ENCODE assay signal across 8 cellular contexts in the genomic region with DNA sequence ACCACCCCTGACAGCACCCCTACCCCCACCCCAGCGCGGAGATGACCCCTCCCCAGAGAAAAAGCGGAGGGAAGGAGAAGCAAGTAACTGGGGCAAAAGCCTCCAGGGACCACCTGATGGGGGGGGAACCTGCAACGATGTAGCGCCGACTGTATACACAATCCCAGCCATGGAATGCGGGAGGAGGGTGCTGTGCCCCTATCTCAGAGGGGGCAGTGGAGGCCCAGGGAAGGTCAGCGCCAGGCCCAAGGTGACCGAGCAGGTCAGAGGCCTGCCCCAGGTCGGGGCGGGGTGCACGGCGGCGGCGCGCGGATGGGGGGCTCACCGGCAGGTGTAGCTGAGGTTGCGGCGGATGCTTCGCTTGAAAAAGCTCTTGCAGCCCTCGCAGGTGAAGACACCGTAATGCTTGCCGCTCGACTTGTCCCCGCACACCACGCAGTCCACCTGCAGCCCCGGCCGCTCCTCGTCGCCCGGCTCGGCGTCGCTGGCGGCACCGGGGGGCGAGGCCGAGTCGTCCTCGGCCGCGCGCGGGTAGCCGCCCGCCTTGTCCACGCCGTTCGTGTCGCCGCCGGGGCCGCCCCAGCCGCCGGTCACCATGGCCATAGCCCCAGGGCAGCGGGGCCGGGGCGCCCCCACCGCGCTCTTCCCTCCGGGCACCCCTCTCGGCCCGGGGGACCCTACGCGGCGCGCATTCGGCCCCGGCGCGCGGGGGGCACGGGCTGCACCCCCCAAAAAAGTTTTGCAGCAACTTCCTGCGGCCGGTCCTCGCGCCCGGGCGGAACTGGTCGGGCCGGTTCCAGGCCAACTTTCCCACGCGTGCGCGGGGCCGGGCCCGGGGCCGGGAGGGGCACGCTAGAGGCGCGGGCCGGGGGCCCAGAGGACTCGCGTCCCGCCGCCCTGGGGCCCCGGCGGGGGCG. TPM values are rescaled to one million over a fixed set of nuclear protein-coding genes. Genes with fewer than 3 reads are reported as not detected.
A peak's percentile ranks its signal among the peaks of the same experiment; 100 is the strongest.
DNase-seq lines count a peak whose midpoint lies in the region; ATAC-seq, FAIRE-seq and TF ChIP-seq lines count a peak whose summit lies in the region.

No MANE protein-coding gene starts in this region.

- no peak overlapping the region for H3K18ac ChIP-seq in IMR-90 (ENCODE audit: low read depth, low read length)

- no peak for FAIRE-seq in RCC 7860 (lab: Jason Lieb, UNC)

- TF ChIP-seq POLR2A in IMR-90 (IDR thresholded peaks at IDR 0.05; ENCODE audit: low read depth, low read length) (no peak), breast epithelium (IDR thresholded peaks at IDR 0.05) (no peak)

- H3K56ac ChIP-seq in IMR-90 (ENCODE audit: extremely low read depth, insufficient read depth, low read length) = no peak overlapping the region; the same call in 1 of the 2 replicates

- peak; percentile 6 for ATAC-seq in GM18867 (IDR thresholded peaks at IDR 0.05; ENCODE audit: unreplicated experiment)
- peak; percentile 10 for ATAC-seq in IMR-90 (ENCODE audit: low read depth)
- no peak for ATAC-seq in GM21825 (IDR thresholded peaks at IDR 0.05; ENCODE audit: unreplicated experiment)
- no peak for ATAC-seq in GM19395 (IDR thresholded peaks at IDR 0.05; ENCODE audit: unreplicated experiment)

- no peak for TF ChIP-seq RAD21 in IMR-90 (IDR thresholded peaks at IDR 0.05; ENCODE audit: low read length)

- CTCF ChIA-PET in IMR-90 (lab: Yijun Ruan, JAX) = no interaction called here

- no peak overlapping the region for H2BK20ac ChIP-seq in IMR-90 (ENCODE audit: low read depth, low read length)

- H3K4me3 ChIP-seq in IMR-90 (ENCODE audit: insufficient read depth, low read depth, low read length) = peak overlapping the region; percentile 90
- peak overlapping the region; percentile 72 to 86 (median 75) for H3K4me3 ChIP-seq in breast epithelium
- peak overlapping the region; percentile 90 for H3K4me3 ChIP-seq in mesodermal cell (ENCODE audit: extremely low read depth, insufficient read depth, low read length, poor library complexity, severe bottlenecking)

- in situ Hi-C loops in IMR-90 (cut with MboI; ENCODE audit: low sequenced_read_pairs) = no loop called here

- peak overlapping the region; percentile 53 for H4K91ac ChIP-seq in IMR-90 (ENCODE audit: insufficient read depth, low read depth, low read length)

- H3K9me3 ChIP-seq in IMR-90 (ENCODE audit: control insufficient read depth, insufficient read depth, low read length) = no peaks in the 10 kb centered on the region
- H3K9me3 ChIP-seq in breast epithelium = no peaks in the 10 kb centered on the region
- no peaks in the 10 kb centered on the region for H3K9me3 ChIP-seq in mesodermal cell (ENCODE audit: control insufficient read depth, low read length)

- BruUV-seq in IMR-90 (replicated peaks; lab: Mats Ljungman, UMichigan) = no TSS peak

- H3K4ac ChIP-seq in IMR-90 (ENCODE audit: low read depth, low read length) = peak overlapping the region; percentile 95

- POLR2A ChIA-PET in IMR-90 (lab: Charles Lee; ENCODE audit: unreplicated experiment) = no interaction called here

- peak overlapping the region; percentile 6 for H2BK5ac ChIP-seq in IMR-90 (ENCODE audit: low read depth, low read length, poor library complexity, severe bottlenecking)

- peak overlapping the region; percentile 89 for H2AK9ac ChIP-seq in IMR-90 (replicated peaks; ENCODE audit: low read depth, low read length, poor library complexity)

- no peak for DNase-seq in IMR-90
- peak in 1 of 2 donors; percentile 69 for DNase-seq in breast epithelium (ENCODE audit: low spot score in 2 of 2)
- DNase-seq in RCC 7860 (ENCODE audit: low spot score) = no peak
- DNase-seq in SIG-M5 (lab: John Stamatoyannopoulos, UW) = no peak

- TF ChIP-seq CTCF in IMR-90 (conservative IDR thresholded peaks at IDR 0.05; ENCODE audit: low read depth, low read length) = no peak
- TF ChIP-seq CTCF in breast epithelium (IDR thresholded peaks at IDR 0.05) = no peak

- H3K27me3 ChIP-seq in IMR-90 (ENCODE audit: control insufficient read depth, insufficient read depth, low read length) (no peaks in the 10 kb centered on the region), breast epithelium (no peaks in the 10 kb centered on the region)

- H3K9ac ChIP-seq in IMR-90 (ENCODE audit: low read depth, low read length) = peak overlapping the region; percentile 74

- 0 out of 2 replicates have a peak overlapping the region, but pooled peaks have one; percentile 25 for H4K5ac ChIP-seq in IMR-90 (ENCODE audit: low read depth, low read length)

- peak overlapping the region; percentile 78 for H3K4me2 ChIP-seq in IMR-90 (ENCODE audit: low read depth, low read length)

- H4K8ac ChIP-seq in IMR-90 (ENCODE audit: low read depth in 2 of 2, low read length in 2 of 2) = peak overlapping the region; percentile 64 to 72; a peak in 2 of 4 replicates

- 0 out of 2 replicates have a peak, but pooled peaks cover 4% of the 10 kb centered on the region for H3K9me1 ChIP-seq in IMR-90 (ENCODE audit: insufficient read depth, low read length)

- peak overlapping the region; percentile 41 for H3K23ac ChIP-seq in IMR-90 (ENCODE audit: low read depth, low read length)

- no peak overlapping the region for H2BK120ac ChIP-seq in IMR-90 (ENCODE audit: low read depth, low read length)

- H2AFZ ChIP-seq in IMR-90 (replicated peaks; ENCODE audit: low read length, poor library complexity) = peak overlapping the region; percentile 93

- H3K27ac ChIP-seq in IMR-90 (ENCODE audit: insufficient read depth, low read length) (peak overlapping the region; percentile 69), breast epithelium (peak overlapping the region; percentile 62 to 97), mesodermal cell (ENCODE audit: low read depth, low read length, severe bottlenecking) (peak overlapping the region; percentile 49)

- intact Hi-C loops in IMR-90 (cut with micrococcal nuclease) = no loop called here
- intact Hi-C loops in breast epithelium (cut with DNase I; ENCODE audit: low total_unique reads) = no loop called here

- H3K79me1 ChIP-seq in IMR-90 (ENCODE audit: low read depth in 1 of 2, low read length in 2 of 2) = peaks cover 21 to 47% of the 10 kb centered on the region in 2 experiments

- H4K20me1 ChIP-seq in IMR-90 (ENCODE audit: insufficient read depth, low read length) = peaks cover 28% of the 10 kb centered on the region

- H2AK5ac ChIP-seq in IMR-90 (ENCODE audit: low read depth, low read length) = peak overlapping the region; percentile 91; the same call in 1 of the 2 replicates

- H3K36me3 ChIP-seq in IMR-90 (ENCODE audit: control insufficient read depth, insufficient read depth, low read length) (peaks cover 8% of the 10 kb centered on the region; the same call in 1 of the 2 replicates), breast epithelium (no peaks in the 10 kb centered on the region), mesodermal cell (ENCODE audit: control insufficient read depth, insufficient read depth, low read length) (peaks cover 16% of the 10 kb centered on the region)

- no peak overlapping the region for H2BK15ac ChIP-seq in IMR-90 (ENCODE audit: low read depth, low read length)

- dilution Hi-C loops in IMR-90 (cut with HindIII; ENCODE audit: low sequenced_read_pairs, unreplicated experiment) = no loop called here

- peaks cover 10% of the 10 kb centered on the region for H3K4me1 ChIP-seq in IMR-90 (ENCODE audit: control insufficient read depth, insufficient read depth, low read length)
- H3K4me1 ChIP-seq in breast epithelium = peaks cover 6 to 7% of the 10 kb centered on the region in 2 donors
- peaks cover 20% of the 10 kb centered on the region for H3K4me1 ChIP-seq in mesodermal cell (ENCODE audit: control insufficient read depth, insufficient read depth, low read length, poor library complexity, severe bottlenecking)

- WGBS in IMR-90 (ENCODE audit: extremely low coverage in 2 of 2, insufficient read length in 1 of 2), 2 experiments = 1% methylated on average over 63 of the region's 100 CpGs; no CpG with 5 or more reads in 1 of the 2 experiments
- 0 to 1% methylated on average over 70 to 94 of the region's 100 CpGs for WGBS in mesodermal cell (ENCODE audit: insufficient coverage in 2 of 2), 2 experiments

- peak overlapping the region; percentile 60 for H3K14ac ChIP-seq in IMR-90 (replicated peaks; ENCODE audit: low read depth, low read length)

TF ChIP-seq in IMR-90, 13 proteins besides CTCF, POLR2A, EP300 and RAD21 (continues in another document):
- TF ChIP-seq RCOR1 (IDR thresholded peaks at IDR 0.05; ENCODE audit: insufficient replicate concordance, low read length) = no peak

RNA-seq across cellular contexts. Expression of gene NR2F6, which starts 0.8 kb away (rescaled TPM):
- 8.4 and 10.0 TPM in 2 replicates for total RNA-seq in IMR-90 (2012; rRNA removed)
- polyA plus RNA-seq in IMR-90 (2012; rRNA removed) = 20.5 and 28.5 TPM in 2 replicates
- 18.7 and 47.4 TPM in 2 replicates for polyA plus RNA-seq in IMR-90 (2012; cell fraction: cytosol; rRNA removed)
- 17.3 and 46.5 TPM in 2 replicates for polyA plus RNA-seq in IMR-90 (2012; cell fraction: nucleus; rRNA removed; ENCODE audit: low replicate concordance)
- total RNA-seq in breast epithelium = 10 to 100 TPM; 23.2 to 52.4 (median 34.7) TPM
- 64.2 TPM for polyA plus RNA-seq in mesodermal cell (2013, experiment 1 of 2)
- polyA plus RNA-seq in mesodermal cell (2013, experiment 2 of 2) = 54.9 TPM

RNA-seq across cellular contexts. Expression of gene OCEL1, which starts 18.9 kb away (rescaled TPM):
- total RNA-seq in IMR-90 (2012; rRNA removed) (0.83 and 1.1 TPM in 2 replicates), breast epithelium (10 to 100 TPM in 1 of 3 donors, 1 to 10 TPM in 2; 8.8 to 13.8 (median 9.4) TPM)
- polyA plus RNA-seq in IMR-90 (2012; rRNA removed) = 5.7 and 7.2 TPM in 2 replicates
- 6.4 and 8.3 TPM in 2 replicates for polyA plus RNA-seq in IMR-90 (2012; cell fraction: cytosol; rRNA removed)
- 10.6 and 10.7 TPM in 2 replicates for polyA plus RNA-seq in IMR-90 (2012; cell fraction: nucleus; rRNA removed; ENCODE audit: low replicate concordance)
- 26.5 TPM for polyA plus RNA-seq in mesodermal cell (2013, experiment 1 of 2)
- 18.5 TPM for polyA plus RNA-seq in mesodermal cell (2013, experiment 2 of 2)

RNA-seq across cellular contexts. Expression of gene USHBP1, which starts 19.7 kb away (rescaled TPM):
- total RNA-seq in IMR-90 (2012; rRNA removed) (not detected in 2 replicates), breast epithelium (1 to 10 TPM; 5.8 to 8.8 (median 7.0) TPM)
- polyA plus RNA-seq in IMR-90 (2012; rRNA removed) = not detected in 2 replicates
- not detected in 2 replicates for polyA plus RNA-seq in IMR-90 (2012; cell fraction: cytosol; rRNA removed)
- polyA plus RNA-seq in IMR-90 (2012; cell fraction: nucleus; rRNA removed; ENCODE audit: low replicate concordance) = 0.05 and 0.07 TPM in 2 replicates
- polyA plus RNA-seq in mesodermal cell (2013, experiment 1 of 2) = 9.3 TPM
- 6.2 TPM for polyA plus RNA-seq in mesodermal cell (2013, experiment 2 of 2)

RNA-seq across cellular contexts. Expression of gene BABAM1, which starts 22.4 kb away (rescaled TPM):
- total RNA-seq in IMR-90 (2012; rRNA removed) (76.7 and 101 TPM in 2 replicates), breast epithelium (10 to 100 TPM; 48.5 to 65.6 (median 54.1) TPM)
- polyA plus RNA-seq in IMR-90 (2012; rRNA removed) = 95.1 and 106 TPM in 2 replicates
- 102 and 118 TPM in 2 replicates for polyA plus RNA-seq in IMR-90 (2012; cell fraction: cytosol; rRNA removed)
- polyA plus RNA-seq in IMR-90 (2012; cell fraction: nucleus; rRNA removed; ENCODE audit: low replicate concordance) = 135 and 157 TPM in 2 replicates
- 115 TPM for polyA plus RNA-seq in mesodermal cell (2013, experiment 1 of 2)
- 101 TPM for polyA plus RNA-seq in mesodermal cell (2013, experiment 2 of 2)

RNA-seq across cellular contexts. Expression of gene USE1, which starts 29.7 kb away (rescaled TPM):
- total RNA-seq in IMR-90 (2012; rRNA removed) (17.2 and 18.1 TPM in 2 replicates), breast epithelium (10 to 100 TPM; 15.5 to 29.0 (median 27.5) TPM)
- polyA plus RNA-seq in IMR-90 (2012; rRNA removed) = 24.2 and 28.7 TPM in 2 replicates
- 34.3 and 38.4 TPM in 2 replicates for polyA plus RNA-seq in IMR-90 (2012; cell fraction: cytosol; rRNA removed)
- 59.3 and 74.9 TPM in 2 replicates for polyA plus RNA-seq in IMR-90 (2012; cell fraction: nucleus; rRNA removed; ENCODE audit: low replicate concordance)
- polyA plus RNA-seq in mesodermal cell (2013, experiment 1 of 2) = 16.8 TPM
- polyA plus RNA-seq in mesodermal cell (2013, experiment 2 of 2) = 20.5 TPM

Comparison
In these comparisons a context has a peak if more than half of its experiments do, and no peak if none do; other contexts are left out.
1. ATAC-seq: peak in GM18867 (single experiment) and IMR-90 (single experiment); none in GM21825 (single experiment) and GM19395 (single experiment).
2. Peak in every context shown above with its lines, with median percentiles within 50 percentile points of each other: H3K27ac ChIP-seq and H3K4me3 ChIP-seq.